ENCODE assay signal across 8 cellular contexts in genomic region chr19:1172353-1173159, GRCh38. TPM values are rescaled to one million over a fixed set of nuclear protein-coding genes. Genes with fewer than 3 reads are reported as not detected.
DNase-seq lines count a peak whose midpoint lies in the region; ATAC-seq and TF ChIP-seq lines count a peak whose summit lies in the region.

No MANE protein-coding gene starts in this region.

- TF ChIP-seq RAD21 in neural cell (conservative IDR thresholded peaks at IDR 0.05) = no peak

- TF ChIP-seq CTCF in fibroblast of the aortic adventitia (IDR thresholded peaks at IDR 0.05; ENCODE audit: insufficient read depth, low read length) (no peak), neural cell (IDR thresholded peaks at IDR 0.05; ENCODE audit: poor library complexity, severe bottlenecking) (no peak)

- CTCF ChIA-PET in activated CD4-positive, alpha-beta memory T cell treated with anti-CD3 and anti-CD28 coated beads, Interleukin-2, amount 10 ng/mL, durations not matched to agents 7 days and 5 days (lab: Charles Lee) = no interaction called here

- H3K4me3 ChIP-seq in fibroblast of the aortic adventitia (ENCODE audit: low read depth, low read length) = peak overlapping the region; percentile 93
- H3K4me3 ChIP-seq in neural cell (ENCODE audit: low read length) = peak overlapping the region; percentile 87

- peaks cover 1% of the 10 kb centered on the region for H3K9me3 ChIP-seq in neural cell (ENCODE audit: low read length)

- peak overlapping the region; percentile 71 for H3K9ac ChIP-seq in neural cell (ENCODE audit: low read length)

- H3K4me2 ChIP-seq in neural cell (ENCODE audit: low read length) = peak overlapping the region; percentile 91

- intact Hi-C loops in Right ventricle myocardium inferior (cut with DNase I) (loop anchor here (5.0 kb wide), 1 partner anchor 40 kb away; no protein-coding TSS in a partner anchor), cardiac septum (cut with DNase I) (loop anchor here (2.0 kb wide), 1 partner anchor 40 kb away; no protein-coding TSS in a partner anchor)

- peaks cover 34% of the 10 kb centered on the region for H3K4me1 Mint-ChIP-seq in activated CD4-positive, alpha-beta memory T cell treated with anti-CD3 and anti-CD28 coated beads, Interleukin-2, amount 10 ng/mL, durations not matched to agents 7 days and 5 days

- ATAC-seq in Right ventricle myocardium inferior = peak; percentile 51

- H3K27ac ChIP-seq in neural cell (ENCODE audit: low read length) = no peak overlapping the region

- peaks cover 2% of the 10 kb centered on the region for H3K9me3 Mint-ChIP-seq in activated CD4-positive, alpha-beta memory T cell treated with anti-CD3 and anti-CD28 coated beads, Interleukin-2, amount 10 ng/mL, durations not matched to agents 7 days and 5 days

- H3F3A ChIP-seq in neural cell (ENCODE audit: insufficient read depth, low read length, poor library complexity, severe bottlenecking) = no peaks in the 10 kb centered on the region

- H3K36me3 ChIP-seq in neural cell (ENCODE audit: insufficient read depth, low read length) = no peaks in the 10 kb centered on the region

- H4K20me1 ChIP-seq in neural cell (ENCODE audit: insufficient read depth) = no peaks in the 10 kb centered on the region

- H3K27me3 ChIP-seq in neural cell (ENCODE audit: insufficient read depth, low read depth, low read length) = no peaks in the 10 kb centered on the region

- POLR2A ChIA-PET in activated CD4-positive, alpha-beta memory T cell treated with anti-CD3 and anti-CD28 coated beads, Interleukin-2, amount 10 ng/mL, durations not matched to agents 7 days and 5 days (lab: Charles Lee) = interaction anchor here (1.3 to 1.4 kb wide), 2 partner anchors 42 to 104 kb away, joined by 3 read pairs; no protein-coding TSS in a partner anchor

- peak overlapping the region; percentile 59 for H3K27ac Mint-ChIP-seq in activated CD4-positive, alpha-beta memory T cell treated with anti-CD3 and anti-CD28 coated beads, Interleukin-2, amount 10 ng/mL, durations not matched to agents 7 days and 5 days

- peak overlapping the region; percentile 88 for H3K4me3 Mint-ChIP-seq in activated CD4-positive, alpha-beta memory T cell treated with anti-CD3 and anti-CD28 coated beads, Interleukin-2, amount 10 ng/mL, durations not matched to agents 7 days and 5 days

- DNase-seq in Right ventricle myocardium inferior (ENCODE audit: missing footprints) (peak; percentile 78), cardiac septum (ENCODE audit: low spot score) (no peak), fibroblast of the aortic adventitia (ENCODE audit: low read depth) (peak; percentile 65), NCI-H1417 (lab: John Stamatoyannopoulos, UW) (no peak), NCI-H1105 treated with DMSO at 0.1 percent for 48 hours (lab: John Stamatoyannopoulos, UW) (no peak)
- no peak for DNase-seq in activated CD4-positive, alpha-beta memory T cell treated with anti-CD3 and anti-CD28 coated beads, Interleukin-2, amount 10 ng/mL, durations not matched to agents 7 days and 5 days
- no peak for DNase-seq in activated CD4-positive, alpha-beta T cell treated with anti-CD3 and anti-CD28 coated beads, Interleukin-2, amount 50 U/mL, for 4 hours

- no peak overlapping the region for H2AFZ ChIP-seq in neural cell (ENCODE audit: low read depth, low read length)

- H3K27me3 Mint-ChIP-seq in activated CD4-positive, alpha-beta memory T cell treated with anti-CD3 and anti-CD28 coated beads, Interleukin-2, amount 10 ng/mL, durations not matched to agents 7 days and 5 days = no peaks in the 10 kb centered on the region

- no peaks in the 10 kb centered on the region for H3K79me2 ChIP-seq in neural cell (replicated peaks; ENCODE audit: insufficient read depth, low read length)

- TF ChIP-seq EP300 in neural cell (conservative IDR thresholded peaks at IDR 0.05; ENCODE audit: poor library complexity, severe bottlenecking) = no peak

- H3K9me2 ChIP-seq in neural cell (ENCODE audit: insufficient read depth, low read length) = no peaks in the 10 kb centered on the region

- H3K36me3 Mint-ChIP-seq in activated CD4-positive, alpha-beta memory T cell treated with anti-CD3 and anti-CD28 coated beads, Interleukin-2, amount 10 ng/mL, durations not matched to agents 7 days and 5 days (ENCODE audit: low read depth) = peaks cover 15% of the 10 kb centered on the region

TF ChIP-seq in neural cell, 6 proteins besides CTCF, POLR2A, EP300 and RAD21:
- no peak for TF ChIP-seq POLR2AphosphoS5 (IDR thresholded peaks at IDR 0.05)
- no peak for TF ChIP-seq REST (IDR thresholded peaks at IDR 0.05; ENCODE audit: borderline replicate concordance)
- TF ChIP-seq EZH2 (IDR thresholded peaks at IDR 0.05; ENCODE audit: borderline replicate concordance, insufficient read depth, low read length, poor library complexity, severe bottlenecking) = no peak
- no peak for TF ChIP-seq TAF1 (IDR thresholded peaks at IDR 0.05; ENCODE audit: low read depth)
- no peak for TF ChIP-seq SMC3 (conservative IDR thresholded peaks at IDR 0.05; ENCODE audit: poor library complexity)
- TF ChIP-seq MXI1 (conservative IDR thresholded peaks at IDR 0.05; ENCODE audit: poor library complexity, severe bottlenecking) = no peak

RNA-seq across cellular contexts. Expression of gene SBNO2, which starts 1.5 kb away (rescaled TPM):
- total RNA-seq in Right ventricle myocardium inferior = 14.7 TPM
- total RNA-seq in cardiac septum = 37.3 TPM
- total RNA-seq in activated CD4-positive, alpha-beta memory T cell treated with anti-CD3 and anti-CD28 coated beads, Interleukin-2, amount 10 ng/mL, durations not matched to agents 7 days and 5 days = 10 to 100 TPM; 94.4 to 98.2 TPM
- total RNA-seq in fibroblast of the aortic adventitia (ENCODE audit: low replicate concordance) = 18.5 and 41.2 TPM in 2 replicates
- 4.8 and 5.2 TPM in 2 replicates for polyA plus RNA-seq in neural cell
- polyA minus RNA-seq in neural cell = 6.1 and 6.9 TPM in 2 replicates

RNA-seq across cellular contexts. Expression of gene STK11, which starts 33.0 kb away (rescaled TPM):
- 49.9 TPM for total RNA-seq in Right ventricle myocardium inferior
- 49.7 TPM for total RNA-seq in cardiac septum
- total RNA-seq in activated CD4-positive, alpha-beta memory T cell treated with anti-CD3 and anti-CD28 coated beads, Interleukin-2, amount 10 ng/mL, durations not matched to agents 7 days and 5 days = 10 to 100 TPM; 84.2 to 85.1 TPM
- total RNA-seq in fibroblast of the aortic adventitia (ENCODE audit: low replicate concordance) = 54.1 and 84.1 TPM in 2 replicates
- 51.6 and 62.5 TPM in 2 replicates for polyA plus RNA-seq in neural cell
- polyA minus RNA-seq in neural cell = 50.6 and 54.8 TPM in 2 replicates

Comparison
In these comparisons a context has a peak if more than half of its experiments do, and no peak if none do; other contexts are left out.
1. DNase-seq: peak in Right ventricle myocardium inferior (single experiment) and fibroblast of the aortic adventitia (single experiment); none in cardiac septum (single experiment), activated CD4-positive, alpha-beta memory T cell treated with anti-CD3 and anti-CD28 coated beads, Interleukin-2, amount 10 ng/mL, durations not matched to agents 7 days and 5 days (single experiment), NCI-H1417 (0 of 3), activated CD4-positive, alpha-beta T cell treated with anti-CD3 and anti-CD28 coated beads, Interleukin-2, amount 50 U/mL, for 4 hours (0 of 2) and NCI-H1105 treated with DMSO at 0.1 percent for 48 hours (single experiment).